In genomic region chr5:97629281-97629680, GRCh38 we compare ENCODE assay signal across 13 cellular contexts.
DNase-seq lines count a peak whose midpoint lies in the region; ATAC-seq, FAIRE-seq and TF ChIP-seq lines count a peak whose summit lies in the region.
"Had no signal": no experiment of that assay in that cellular context is flagged by ENCODE, and none has a peak within 500 bp of the region (broad histone marks: within the 10 kb centered on the region; RNA-seq: fewer than 3 reads in every experiment).

No MANE protein-coding gene starts in this region.

- in situ Hi-C loops in brain microvascular endothelial cell (cut with HindIII; ENCODE audit: low pct_ligation_motif_present, low sequenced_read_pairs), result no loop called here

- no peaks in the 10 kb centered on the region for H3K36me3 ChIP-seq in brain microvascular endothelial cell (replicated peaks)
- H3K36me3 ChIP-seq: pancreas had no signal

- intact Hi-C loops in left ventricle myocardium superior (cut with micrococcal nuclease), result no loop called here

- no peaks in the 10 kb centered on the region for H3K27me3 ChIP-seq in brain microvascular endothelial cell (replicated peaks)
- H3K27me3 ChIP-seq: pancreas had no signal

- H3K4me3 ChIP-seq in brain microvascular endothelial cell (ENCODE audit: low read depth, low read length), result no peak overlapping the region
- H3K4me3 ChIP-seq in retinal pigment epithelial cell (ENCODE audit: low read length), result no peak overlapping the region
- H3K4me3 ChIP-seq: pancreas had no signal

- no peak for TF ChIP-seq POLR2A in H54 (IDR thresholded peaks at IDR 0.05; ENCODE audit: low read depth, low read length)

- DNase-seq in H54 (ENCODE audit: insufficient read length, low spot score) (peak; percentile 16), brain microvascular endothelial cell (peak; percentile 80), left ventricle myocardium superior (peak; percentile 58), retinal pigment epithelial cell (ENCODE audit: low read depth) (peak; percentile 27), NCI-H2081 treated with DMSO at 0.1 percent for 48 hours (lab: John Stamatoyannopoulos, UW) (no peak)
- DNase-seq in activated effector memory CD4-positive, alpha-beta T cell treated with Interleukin-2 at 50 U/mL for 16 hours, result no peak
- DNase-seq in activated CD4-positive, CD25-positive, alpha-beta regulatory T cell treated with anti-CD3 and anti-CD28 coated beads, Interleukin-2, amount 50 U/mL, for 72 hours, result no peak
- DNase-seq: activated CD8-positive, alpha-beta T cell treated with anti-CD3 and anti-CD28 coated beads, Interleukin-2, amount 10 ng/mL, durations not matched to agents 7 days and 5 days; DMS153; hippocampal formation; SW 1271 had no signal

- TF ChIP-seq CTCF in brain microvascular endothelial cell (IDR thresholded peaks at IDR 0.05; ENCODE audit: low read depth, low read length, missing control alignments) (no peak), retinal pigment epithelial cell (conservative IDR thresholded peaks at IDR 0.05; ENCODE audit: low read depth, low read length) (no peak)

- ATAC-seq in left ventricle myocardium superior (peak; percentile 79), HG02588 (IDR thresholded peaks at IDR 0.05; ENCODE audit: unreplicated experiment) (no peak)
- ATAC-seq: activated CD8-positive, alpha-beta T cell treated with anti-CD3 and anti-CD28 coated beads, Interleukin-2, amount 10 ng/mL, durations not matched to agents 7 days and 5 days had no signal

- H3K27ac ChIP-seq in brain microvascular endothelial cell, result no peak overlapping the region
- H3K27ac ChIP-seq: pancreas had no signal

- FAIRE-seq in H54 (lab: Jason Lieb, UNC), result peak; percentile 58
- FAIRE-seq: pancreas had no signal

Comparison
In these comparisons a context has a peak if more than half of its experiments do, and no peak if none do; other contexts are left out.
1. DNase-seq: peak in H54 (single experiment), brain microvascular endothelial cell (single experiment), left ventricle myocardium superior (single experiment) and retinal pigment epithelial cell (single experiment); none in NCI-H2081 treated with DMSO at 0.1 percent for 48 hours (single experiment), activated effector memory CD4-positive, alpha-beta T cell treated with Interleukin-2 at 50 U/mL for 16 hours (single experiment) and activated CD4-positive, CD25-positive, alpha-beta regulatory T cell treated with anti-CD3 and anti-CD28 coated beads, Interleukin-2, amount 50 U/mL, for 72 hours (single experiment).